Comparison of ENCODE assay signal across 21 cellular contexts in genomic region chr21:38196033-38196432, GRCh38.
DNase-seq lines count a peak whose midpoint lies in the region; ATAC-seq, FAIRE-seq and TF ChIP-seq lines count a peak whose summit lies in the region.
"Had no signal": no experiment of that assay in that cellular context is flagged by ENCODE, and none has a peak within 500 bp of the region (broad histone marks: within the 10 kb centered on the region; RNA-seq: fewer than 3 reads in every experiment).

No MANE protein-coding gene starts in this region.

- no peak overlapping the region for H3K4me3 Mint-ChIP-seq in dendritic cell treated with granulocyte-macrophage colony-stimulating factor and Interleukin-4, amounts not matched to agents 40 ng/mL and 50 ng/mL, for 4 days
- H3K4me3 Mint-ChIP-seq in natural killer cell: no peak overlapping the region
- H3K4me3 Mint-ChIP-seq: CD8-positive, alpha-beta memory T cell had no signal

- peaks cover 33% of the 10 kb centered on the region for H3K4me1 Mint-ChIP-seq in dendritic cell treated with granulocyte-macrophage colony-stimulating factor and Interleukin-4, amounts not matched to agents 40 ng/mL and 50 ng/mL, for 4 days (ENCODE audit: low read depth)
- no peaks in the 10 kb centered on the region for H3K4me1 Mint-ChIP-seq in natural killer cell
- H3K4me1 Mint-ChIP-seq: CD8-positive, alpha-beta memory T cell had no signal

- no peak for TF ChIP-seq CTCF in right atrium auricular region (IDR thresholded peaks at IDR 0.05)
- no peak for TF ChIP-seq CTCF in upper lobe of right lung (IDR thresholded peaks at IDR 0.05)
- no peak for TF ChIP-seq CTCF in gastroesophageal sphincter (IDR thresholded peaks at IDR 0.05)
- TF ChIP-seq CTCF in natural killer cell (IDR thresholded peaks at IDR 0.05): no peak

- H3K9me3 ChIP-seq in right atrium auricular region (peaks cover 0 to 11% of the 10 kb centered on the region in 2 donors), upper lobe of right lung (peaks cover 4% of the 10 kb centered on the region), gastroesophageal sphincter (peaks cover 0 to 29% (median 0%) of the 10 kb centered on the region in 3 donors), small intestine (ENCODE audit: control insufficient read depth, low read depth) (no peaks in the 10 kb centered on the region)
- H3K9me3 ChIP-seq: SK-N-SH had no signal

- H3K4me1 ChIP-seq in right atrium auricular region: no peaks in the 10 kb centered on the region
- H3K4me1 ChIP-seq in upper lobe of right lung: no peaks in the 10 kb centered on the region
- no peaks in the 10 kb centered on the region for H3K4me1 ChIP-seq in gastroesophageal sphincter
- no peaks in the 10 kb centered on the region for H3K4me1 ChIP-seq in small intestine (ENCODE audit: control insufficient read depth in 2 of 2, insufficient read depth in 1 of 2, low read depth in 1 of 2, low read length in 1 of 2)
- H3K4me1 ChIP-seq: Peyer's patch had no signal

- FAIRE-seq in small intestine (lab: Jason Lieb, UNC): no peak
- FAIRE-seq: D721Med, GM12891, GM18507, H1 had no signal

- peaks cover 66% of the 10 kb centered on the region for H3K9me3 Mint-ChIP-seq in dendritic cell treated with granulocyte-macrophage colony-stimulating factor and Interleukin-4, amounts not matched to agents 40 ng/mL and 50 ng/mL, for 4 days
- H3K9me3 Mint-ChIP-seq in natural killer cell: peaks cover 0 to 2% of the 10 kb centered on the region in 2 donors

- H3K36me3 ChIP-seq in right atrium auricular region: no peaks in the 10 kb centered on the region
- H3K36me3 ChIP-seq in upper lobe of right lung: no peaks in the 10 kb centered on the region
- no peaks in the 10 kb centered on the region for H3K36me3 ChIP-seq in gastroesophageal sphincter
- no peaks in the 10 kb centered on the region for H3K36me3 ChIP-seq in small intestine (ENCODE audit: control insufficient read depth in 2 of 2, insufficient read depth in 2 of 2, low read length in 2 of 2)
- H3K36me3 ChIP-seq: BLaER1 treated with 17β-estradiol and CSF1 and Interleukin-3, amounts not matched to agents 10 nM and 100 nM; Peyer's patch had no signal

- no peak overlapping the region for H3K4me3 ChIP-seq in right atrium auricular region
- H3K4me3 ChIP-seq in upper lobe of right lung: no peak overlapping the region
- no peak overlapping the region for H3K4me3 ChIP-seq in gastroesophageal sphincter
- H3K4me3 ChIP-seq in small intestine (ENCODE audit: low read depth in 1 of 2, low read length in 2 of 2): no peak overlapping the region
- H3K4me3 ChIP-seq: BLaER1 treated with 17β-estradiol and CSF1 and Interleukin-3, amounts not matched to agents 10 nM and 100 nM; Peyer's patch had no signal

- ATAC-seq in left ventricle myocardium superior (peak; percentile 34), upper lobe of right lung (peak; percentile 82), gastroesophageal sphincter (no peak), natural killer cell (no peak)

- H3K36me3 Mint-ChIP-seq in dendritic cell treated with granulocyte-macrophage colony-stimulating factor and Interleukin-4, amounts not matched to agents 40 ng/mL and 50 ng/mL, for 4 days (ENCODE audit: low read depth): peaks cover 48% of the 10 kb centered on the region
- no peaks in the 10 kb centered on the region for H3K36me3 Mint-ChIP-seq in natural killer cell
- H3K36me3 Mint-ChIP-seq: CD8-positive, alpha-beta memory T cell had no signal

- no peak overlapping the region for H3K27ac ChIP-seq in right atrium auricular region
- no peak overlapping the region for H3K27ac ChIP-seq in upper lobe of right lung
- H3K27ac ChIP-seq in gastroesophageal sphincter: no peak overlapping the region
- no peak overlapping the region for H3K27ac ChIP-seq in small intestine (ENCODE audit: low read depth in 1 of 2, low read length in 1 of 2)
- H3K27ac ChIP-seq: BLaER1 treated with 17β-estradiol and CSF1 and Interleukin-3, amounts not matched to agents 10 nM and 100 nM; Peyer's patch had no signal

- H3K27me3 ChIP-seq in right atrium auricular region (no peaks in the 10 kb centered on the region), upper lobe of right lung (no peaks in the 10 kb centered on the region), gastroesophageal sphincter (no peaks in the 10 kb centered on the region), small intestine (ENCODE audit: control insufficient read depth in 2 of 2, insufficient read depth in 2 of 2, low read length in 2 of 2) (no peaks in the 10 kb centered on the region)
- H3K27me3 ChIP-seq: BLaER1 treated with 17β-estradiol and CSF1 and Interleukin-3, amounts not matched to agents 10 nM and 100 nM; Peyer's patch had no signal

- 41% methylated on average over 2 of the region's 2 CpGs; no CpG with 5 or more reads in 1 of the 2 donors for WGBS in gastroesophageal sphincter (ENCODE audit: low coverage in 1 of 2), 2 donors
- WGBS in small intestine, 3 donors: 42 to 74% (median 68%) methylated on average over 2 of the region's 2 CpGs

- no peak for DNase-seq in left ventricle myocardium superior
- no peak for DNase-seq in right atrium auricular region (ENCODE audit: low spot score)
- peak; percentile 21 for DNase-seq in SKM-1 (lab: John Stamatoyannopoulos, UW; ENCODE audit: unreplicated experiment)
- no peak for DNase-seq in upper lobe of right lung
- DNase-seq in natural killer cell: no peak
- DNase-seq in small intestine: no peak
- DNase-seq: CD8-positive, alpha-beta memory T cell; NCI-H1048; NCI-H1436 treated with DMSO at 0.1 percent for 48 hours; NCI-H2081; NCI-H2171 treated with DMSO at 0.1 percent for 48 hours; Peyer's patch; SHP77; SK-N-SH had no signal

- no peak for TF ChIP-seq EP300 in gastroesophageal sphincter (IDR thresholded peaks at IDR 0.05)

- peak overlapping the region; percentile 68 for H3K27ac Mint-ChIP-seq in dendritic cell treated with granulocyte-macrophage colony-stimulating factor and Interleukin-4, amounts not matched to agents 40 ng/mL and 50 ng/mL, for 4 days
- no peak overlapping the region for H3K27ac Mint-ChIP-seq in natural killer cell
- H3K27ac Mint-ChIP-seq: CD8-positive, alpha-beta memory T cell had no signal

- intact Hi-C loops in left ventricle myocardium superior (cut with micrococcal nuclease): no loop called here
- intact Hi-C loops in dendritic cell treated with granulocyte-macrophage colony-stimulating factor and Interleukin-4, amounts not matched to agents 40 ng/mL and 50 ng/mL, for 4 days (cut with micrococcal nuclease): no loop called here
- intact Hi-C loops in upper lobe of right lung (cut with DNase I): no loop called here
- intact Hi-C loops in natural killer cell (cut with micrococcal nuclease): no loop called here

- H3K27me3 Mint-ChIP-seq in dendritic cell treated with granulocyte-macrophage colony-stimulating factor and Interleukin-4, amounts not matched to agents 40 ng/mL and 50 ng/mL, for 4 days: peaks cover 6% of the 10 kb centered on the region
- peaks cover 9 to 21% of the 10 kb centered on the region in 2 donors for H3K27me3 Mint-ChIP-seq in natural killer cell (ENCODE audit: low read depth in 2 of 2)
- H3K27me3 Mint-ChIP-seq: CD8-positive, alpha-beta memory T cell had no signal

- no peak for TF ChIP-seq POLR2A in gastroesophageal sphincter (IDR thresholded peaks at IDR 0.05)

Comparison
In these comparisons a context has a peak if more than half of its experiments do, and no peak if none do; other contexts are left out.
1. ATAC-seq: peak in left ventricle myocardium superior (single experiment) and upper lobe of right lung (single experiment); none in gastroesophageal sphincter (single experiment) and natural killer cell (0 of 3).